8 cellular contexts compared by ENCODE assay signal in the genomic region with DNA sequence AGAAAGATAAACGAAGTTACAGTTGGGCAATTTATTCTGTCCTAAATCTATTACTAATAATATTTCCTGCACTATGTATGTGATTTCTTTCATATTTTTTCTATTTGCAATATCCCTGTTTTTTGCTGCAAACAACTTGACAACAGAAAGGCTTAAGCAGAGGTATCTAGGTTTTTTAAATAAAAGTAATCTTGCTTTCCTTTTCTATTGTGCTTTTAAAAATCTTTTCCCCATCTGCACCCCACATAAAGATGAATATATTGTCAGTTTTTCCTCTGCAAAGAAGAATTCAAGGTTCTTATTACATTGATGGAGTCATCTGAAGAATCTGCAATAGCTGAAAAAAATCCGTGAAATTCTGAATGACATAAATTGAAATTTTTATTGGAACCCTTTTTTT. TPM values are rescaled to one million over a fixed set of nuclear protein-coding genes. Genes with fewer than 3 reads are reported as not detected.
DNase-seq lines count a peak whose midpoint lies in the region; ATAC-seq, FAIRE-seq and TF ChIP-seq lines count a peak whose summit lies in the region.

No MANE protein-coding gene starts in this region.

- CTCF ChIA-PET in A549 (lab: Yijun Ruan, JAX) = interaction anchor here (0.5 to 1.3 kb wide), 3 partner anchors 9 to 782 kb away, joined by 3 to 5 read pairs (median 3); no protein-coding TSS in a partner anchor
- CTCF ChIA-PET in MCF 10A (lab: Yijun Ruan, JAX) = interaction anchor here (0.6 to 5.1 kb wide), 5 partner anchors 8 to 291 kb away, joined by 3 to 33 read pairs (median 3); no protein-coding TSS in a partner anchor

- no peak for TF ChIP-seq EP300 in A549 (IDR thresholded peaks at IDR 0.05)

- H3K9me3 Mint-ChIP-seq in MCF 10A (ENCODE audit: unreplicated experiment) = no peaks in the 10 kb centered on the region
- H3K9me3 Mint-ChIP-seq in naive thymus-derived CD8-positive, alpha-beta T cell = no peaks in the 10 kb centered on the region

- H3K36me3 Mint-ChIP-seq in MCF 10A (ENCODE audit: insufficient read depth, unreplicated experiment) = peaks cover 7% of the 10 kb centered on the region
- peaks cover 0 to 4% (median 0%) of the 10 kb centered on the region in 3 donors for H3K36me3 Mint-ChIP-seq in naive thymus-derived CD8-positive, alpha-beta T cell

- 28% methylated on average over 2 of the region's 2 CpGs for WGBS in A549 (ENCODE audit: missing lambda C conversion rate)

- no peak overlapping the region for H3K9ac ChIP-seq in HUES6 (ENCODE audit: low read length)

- H3K27ac Mint-ChIP-seq in MCF 10A (ENCODE audit: low read depth, unreplicated experiment) = peak overlapping the region; percentile 7
- H3K27ac Mint-ChIP-seq in naive thymus-derived CD8-positive, alpha-beta T cell = peak overlapping the region; percentile 77 to 99 (median 96)

- POLR2A ChIA-PET in A549 (lab: Yijun Ruan, JAX) (interaction anchor here (1.7 kb wide), 1 partner anchor 16 kb away, joined by 20 read pairs; a partner anchor contains a TSS), MCF 10A (lab: Yijun Ruan, JAX) (interaction anchor here (0.6 to 4.6 kb wide), 4 partner anchors 8 to 729 kb away, joined by 3 to 33 read pairs (median 16); a partner anchor contains a TSS)
- POLR2A ChIA-PET in naive thymus-derived CD8-positive, alpha-beta T cell (lab: Charles Lee) = interaction anchor here (2.5 kb wide), 1 partner anchor 16 kb away, joined by 15 read pairs; a partner anchor contains a TSS

- no peak for FAIRE-seq in A549 (lab: Jason Lieb, UNC)

- no peaks in the 10 kb centered on the region for H3K36me3 ChIP-seq in HUES6 (ENCODE audit: control insufficient read depth, insufficient read depth, low read length)

- no peak overlapping the region for H3K27ac ChIP-seq in A549
- no peak overlapping the region for H3K27ac ChIP-seq in HUES6 (ENCODE audit: low read depth, low read length)

- peaks cover 11% of the 10 kb centered on the region for H3K4me1 Mint-ChIP-seq in MCF 10A (ENCODE audit: insufficient read depth, unreplicated experiment)
- peaks cover 15 to 41% (median 35%) of the 10 kb centered on the region in 4 donors for H3K4me1 Mint-ChIP-seq in naive thymus-derived CD8-positive, alpha-beta T cell

- TF ChIP-seq CTCF in A549 (IDR thresholded peaks at IDR 0.05) (no peak), MCF 10A (IDR thresholded peaks at IDR 0.05; ENCODE audit: unreplicated experiment) (no peak)

- ATAC-seq in A549 = no peak
- no peak for ATAC-seq in naive thymus-derived CD8-positive, alpha-beta T cell

- intact Hi-C loops in MCF 10A (cut with micrococcal nuclease) = no loop called here

- no peak for TF ChIP-seq RAD21 in A549 (conservative IDR thresholded peaks at IDR 0.05 in 1 of 2, IDR thresholded peaks at IDR 0.05 in 1 of 2)

- peaks cover 18% of the 10 kb centered on the region for H3K4me1 ChIP-seq in A549
- H3K4me1 ChIP-seq in HUES6 (ENCODE audit: control insufficient read depth, insufficient read depth, low read length) = peaks cover 9% of the 10 kb centered on the region

- H3K4me3 ChIP-seq in A549 (peak overlapping the region; percentile 84; the same call in 2 of the 3 replicates), HUES6 (ENCODE audit: low read depth, low read length) (0 out of 2 replicates have a peak overlapping the region, but pooled peaks have one; percentile 78)

- DNase-seq in A549 (ENCODE audit: low read depth in 1 of 2, low spot score in 1 of 2) (no peak), MCF 10A (ENCODE audit: unreplicated experiment) (no peak), G401 (ENCODE audit: low spot score) (no peak), Kasumi-1 (lab: John Stamatoyannopoulos, UW) (no peak), NCI-H128 (lab: John Stamatoyannopoulos, UW; ENCODE audit: unreplicated experiment) (no peak)
- DNase-seq in naive thymus-derived CD8-positive, alpha-beta T cell = no peak
- no peak for DNase-seq in stimulated activated CD4-positive, alpha-beta T cell treated with anti-CD3 and anti-CD28 coated beads, Interleukin-1b, Interleukin-23, amount 100 ng/mL, for 48 hours

- no peaks in the 10 kb centered on the region for H3K27me3 Mint-ChIP-seq in MCF 10A (ENCODE audit: insufficient read depth, unreplicated experiment)
- peaks cover 0 to 2% (median 0%) of the 10 kb centered on the region in 5 donors for H3K27me3 Mint-ChIP-seq in naive thymus-derived CD8-positive, alpha-beta T cell

- in situ Hi-C loops in G401 (cut with HindIII; ENCODE audit: low sequenced_read_pairs) = no loop called here

- TSS peak; percentile 21 for BruUV-seq in MCF 10A (replicated peaks; lab: Mats Ljungman, UMichigan)

- H3K4me3 Mint-ChIP-seq in MCF 10A (ENCODE audit: unreplicated experiment) = peak overlapping the region; percentile 95
- peak overlapping the region; percentile 81 to 99 (median 96) for H3K4me3 Mint-ChIP-seq in naive thymus-derived CD8-positive, alpha-beta T cell

- no peak for TF ChIP-seq POLR2A in A549 (IDR thresholded peaks at IDR 0.05; ENCODE audit: low read length)

- H3K4me2 ChIP-seq in A549 = peak overlapping the region; percentile 46

- no peaks in the 10 kb centered on the region for H3K27me3 ChIP-seq in HUES6 (ENCODE audit: control insufficient read depth, insufficient read depth, low read length)

- H3K9me3 ChIP-seq in A549 (no peaks in the 10 kb centered on the region), HUES6 (ENCODE audit: control insufficient read depth, insufficient read depth, low read depth, low read length) (no peaks in the 10 kb centered on the region)

TF ChIP-seq in A549, 52 proteins besides CTCF, POLR2A, EP300 and RAD21:
- TF ChIP-seq RNF2 (IDR thresholded peaks at IDR 0.05; ENCODE audit: borderline replicate concordance, low read depth) (no peak), KDM5A (IDR thresholded peaks at IDR 0.05) (no peak), RFX5 (IDR thresholded peaks at IDR 0.05) (no peak), FOSB (CRISPR knock-in tag; IDR thresholded peaks at IDR 0.05) (no peak), NR3C1 (IDR thresholded peaks at IDR 0.05) (no peak), JUN (IDR thresholded peaks at IDR 0.05) (no peak)
- TF ChIP-seq, protein P1, sequence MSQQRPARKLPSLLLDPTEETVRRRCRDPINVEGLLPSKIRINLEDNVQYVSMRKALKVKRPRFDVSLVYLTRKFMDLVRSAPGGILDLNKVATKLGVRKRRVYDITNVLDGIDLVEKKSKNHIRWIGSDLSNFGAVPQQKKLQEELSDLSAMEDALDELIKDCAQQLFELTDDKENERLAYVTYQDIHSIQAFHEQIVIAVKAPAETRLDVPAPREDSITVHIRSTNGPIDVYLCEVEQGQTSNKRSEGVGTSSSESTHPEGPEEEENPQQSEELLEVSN (IDR thresholded peaks at IDR 0.05; ENCODE audit: borderline replicate concordance, low read depth) = no peak

RNA-seq across cellular contexts. Expression of a gene that starts 0.5 kb away (rescaled TPM):
- 17.1 and 17.7 TPM in 2 replicates for polyA plus RNA-seq in A549 (2011; rRNA removed)
- polyA plus RNA-seq in A549 (2012; cell fraction: cytosol; rRNA removed) = 2.4 and 2.8 TPM in 2 replicates
- 4.7 and 7.7 TPM in 2 replicates for polyA plus RNA-seq in A549 (2012; cell fraction: nucleus; rRNA removed)
- polyA plus RNA-seq in A549 (2017; fragmentation: RNase III; extraction: RNeasy Plus Mini Kit Qiagen cat#74134 plus additional on column Dnase treatment) = 7.1 to 8.2 TPM (median 8.0 TPM) in 3 replicates
- 27.5 and 35.4 TPM in 2 replicates for polyA minus RNA-seq in A549 (2011; rRNA and poly(A)+ RNA removed)
- total RNA-seq in MCF 10A (2022) = 46.9 and 52.3 TPM in 2 replicates
- 10 to 100 TPM; 74.0 to 74.2 TPM for total RNA-seq in naive thymus-derived CD8-positive, alpha-beta T cell
- polyA plus RNA-seq in naive thymus-derived CD8-positive, alpha-beta T cell = 10 to 100 TPM; 15.3 to 25.9 (median 17.2) TPM
- 11.1 and 17.6 TPM in 2 replicates for total RNA-seq in G401 (2014; rRNA removed; shearing (Covaris generic))

RNA-seq across cellular contexts. Expression of a gene that starts 16.5 kb away (rescaled TPM):
- polyA plus RNA-seq in A549 (2011; rRNA removed) (11.0 and 17.0 TPM in 2 replicates), A549 (2017; fragmentation: RNase III; extraction: RNeasy Plus Mini Kit Qiagen cat#74134 plus additional on column Dnase treatment) (18.1 to 20.8 TPM (median 20.0 TPM) in 3 replicates)
- polyA plus RNA-seq in A549 (2012; cell fraction: cytosol; rRNA removed) = 4.9 and 5.0 TPM in 2 replicates
- 2.1 and 4.1 TPM in 2 replicates for polyA plus RNA-seq in A549 (2012; cell fraction: nucleus; rRNA removed)
- polyA minus RNA-seq in A549 (2011; rRNA and poly(A)+ RNA removed) = 2.3 and 3.7 TPM in 2 replicates
- total RNA-seq in MCF 10A (2022) = 7.8 and 10.8 TPM in 2 replicates
- total RNA-seq in naive thymus-derived CD8-positive, alpha-beta T cell = 1 to 10 TPM; 6.2 to 6.9 TPM
- 1 to 10 TPM; 1.8 to 3.6 (median 2.7) TPM for polyA plus RNA-seq in naive thymus-derived CD8-positive, alpha-beta T cell
- 8.7 and 24.4 TPM in 2 replicates for total RNA-seq in G401 (2014; rRNA removed; shearing (Covaris generic))
